Comparison of ENCODE assay signal across 17 cellular contexts in the genomic region with DNA sequence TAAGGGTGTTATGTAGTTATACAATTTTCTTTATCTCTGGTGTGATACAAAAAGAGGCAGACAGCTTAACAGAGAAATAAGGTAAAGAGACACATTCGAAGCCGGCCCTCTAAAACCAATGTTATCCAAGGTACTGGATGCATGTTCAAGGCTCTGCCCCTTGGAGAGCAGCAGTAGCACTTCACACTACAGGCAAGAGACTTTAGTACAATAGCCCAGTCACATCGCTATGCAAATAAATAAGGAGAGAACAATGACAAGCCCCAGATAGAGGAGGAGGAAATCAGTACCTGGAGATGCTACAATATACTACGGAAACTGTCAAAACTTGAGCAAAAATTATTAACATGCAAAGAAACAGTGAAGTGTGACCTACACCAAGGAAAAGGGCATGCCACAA.
"Had no signal": no experiment of that assay in that cellular context is flagged by ENCODE, and none has a peak within 500 bp of the region (broad histone marks: within the 10 kb centered on the region; RNA-seq: fewer than 3 reads in every experiment).

No MANE protein-coding gene starts in this region.

- H3K27ac ChIP-seq: SJSA1, SK-N-MC had no signal

- DNase-seq: KBM-7, MV-4-11, NCI-H1048, NCI-H1105, NCI-H1417, NCI-H1436 treated with DMSO at 0.1 percent for 48 hours, NCI-H1694, NCI-H1930, NCI-H2081 treated with DMSO at 0.1 percent for 48 hours, NCI-H2227 treated with DMSO at 0.1 percent for 48 hours, NCI-H524, NCI-H82, Right ventricle myocardium superior, RPMI8226, SIG-M5 had no signal

- H3K4me1 ChIP-seq: SJSA1 had no signal

- H3K9me3 ChIP-seq: SJSA1 had no signal

- H3K27me3 ChIP-seq: SJSA1 had no signal

- H3K4me3 ChIP-seq: SJSA1, SK-N-MC had no signal

- H3K36me3 ChIP-seq: SJSA1 had no signal
